In the genomic region with DNA sequence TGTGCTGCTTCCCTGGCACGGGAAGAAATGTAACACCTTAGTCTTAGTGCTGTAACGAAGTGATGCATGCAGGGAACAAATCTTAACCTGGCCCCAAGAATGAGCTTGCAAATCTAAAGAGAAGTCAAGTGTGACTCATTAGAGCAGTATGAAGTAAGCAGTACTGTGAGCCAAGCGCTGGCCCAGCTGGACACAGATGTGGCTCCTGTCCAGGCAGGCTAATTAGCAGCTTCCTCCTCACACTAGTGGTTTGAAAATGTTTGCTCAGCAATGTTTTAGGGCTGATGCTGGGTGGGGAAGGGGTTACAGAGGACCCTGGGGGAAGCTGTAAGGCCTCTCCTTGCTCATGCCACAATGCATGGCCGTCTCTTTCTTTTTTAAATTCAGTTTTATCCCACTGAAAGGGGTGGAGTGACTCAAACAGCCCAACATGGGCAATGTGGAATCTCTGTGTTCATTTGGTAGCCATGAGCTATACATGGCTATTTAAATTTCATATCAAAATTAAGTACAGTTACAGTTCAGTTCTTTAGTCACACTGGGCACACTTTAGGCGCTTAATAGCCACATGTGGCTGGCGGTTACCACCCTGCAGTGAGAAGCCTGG, we compare ENCODE assay signal across 9 cellular contexts. TPM values are rescaled to one million over a fixed set of nuclear protein-coding genes. Genes with fewer than 3 reads are reported as not detected.
DNase-seq lines count a peak whose midpoint lies in the region; ATAC-seq and TF ChIP-seq lines count a peak whose summit lies in the region.
"Had no signal": no experiment of that assay in that cellular context is flagged by ENCODE, and none has a peak within 500 bp of the region (broad histone marks: within the 10 kb centered on the region; RNA-seq: fewer than 3 reads in every experiment).

No MANE protein-coding gene starts in this region.

- no peaks in the 10 kb centered on the region for H3K9me3 ChIP-seq in mammary epithelial cell (replicated peaks; ENCODE audit: insufficient read depth, low read length)

- in situ Hi-C loops in mammary epithelial cell (cut with MboI; ENCODE audit: low sequenced_read_pairs in 2 of 2): loop anchor here in 1 of 2 donors (25.0 kb wide), 1 partner anchor 156 kb away; no protein-coding TSS in a partner anchor

- WGBS in mammary epithelial cell (ENCODE audit: low coverage, missing lambda C conversion rate): 29% methylated on average over 6 of the region's 6 CpGs

- peak overlapping the region; percentile 34 for H3K4me2 ChIP-seq in mammary epithelial cell (ENCODE audit: insufficient read depth, low read depth, low read length)

- peaks cover 15% of the 10 kb centered on the region for H3K4me1 ChIP-seq in mammary epithelial cell (ENCODE audit: insufficient read depth, low read length)

- TF ChIP-seq CTCF in Calu3 (IDR thresholded peaks at IDR 0.05; ENCODE audit: unreplicated experiment): no peak
- TF ChIP-seq CTCF in mammary epithelial cell (conservative IDR thresholded peaks at IDR 0.05 in 1 of 2, IDR thresholded peaks at IDR 0.05 in 1 of 2; ENCODE audit: extremely low read depth in 1 of 2, insufficient read depth in 1 of 2, low read depth in 1 of 2, low read length in 2 of 2): no peak

- H3K36me3 ChIP-seq in mammary epithelial cell (ENCODE audit: insufficient read depth, low read length): no peaks in the 10 kb centered on the region

- H3K4me3 Mint-ChIP-seq in Calu3 (ENCODE audit: low read depth, unreplicated experiment): no peak overlapping the region
- H3K4me3 Mint-ChIP-seq: central memory CD8-positive, alpha-beta T cell had no signal

- H3K79me2 ChIP-seq in mammary epithelial cell (ENCODE audit: insufficient read depth, low read length): no peaks in the 10 kb centered on the region

- no peak for TF ChIP-seq POLR2A in GM18505 (IDR thresholded peaks at IDR 0.05; ENCODE audit: borderline replicate concordance, extremely low read depth, insufficient read depth, insufficient read length)

- BruUV-seq in Calu3 (replicated peaks; lab: Mats Ljungman, UMichigan): no TSS peak
- BruUV-seq in mammary epithelial cell (replicated peaks; lab: Mats Ljungman, UMichigan): no TSS peak

- no peaks in the 10 kb centered on the region for H3K27me3 Mint-ChIP-seq in Calu3 (ENCODE audit: unreplicated experiment)
- H3K27me3 Mint-ChIP-seq: central memory CD8-positive, alpha-beta T cell had no signal

- DNase-seq in Calu3 (peak; percentile 72), NCI-H2196 treated with DMSO at 0.1 percent for 48 hours (lab: John Stamatoyannopoulos, UW; ENCODE audit: unreplicated experiment) (peak; percentile 38), mammary epithelial cell (peak; percentile 83), left kidney (ENCODE audit: low read depth, low spot score) (peak; percentile 77), NCI-H187 treated with DMSO at 0.1 percent for 48 hours (lab: John Stamatoyannopoulos, UW) (no peak)

- peak overlapping the region; percentile 67 for H3K27ac Mint-ChIP-seq in Calu3 (ENCODE audit: unreplicated experiment)

- peaks cover 4% of the 10 kb centered on the region for H3K36me3 Mint-ChIP-seq in Calu3 (ENCODE audit: insufficient read depth, unreplicated experiment)

- peak overlapping the region; percentile 18 for H3K9ac ChIP-seq in mammary epithelial cell (ENCODE audit: insufficient read depth, low read length)

- intact Hi-C loops in Calu3 (cut with micrococcal nuclease; ENCODE audit: unreplicated experiment) (loop anchor here (1.0 to 2.0 kb wide), 2 partner anchors 77 to 163 kb away; a partner anchor contains a TSS), mammary epithelial cell (cut with micrococcal nuclease) (loop anchor here (1.0 to 5.0 kb wide), 9 partner anchors 49 to 1676 kb away; a partner anchor contains a TSS)

- CTCF ChIA-PET in Calu3 (lab: Charles Lee): interaction anchor here (0.5 to 2.0 kb wide), 12 partner anchors 11 to 696 kb away, joined by 3 to 37 read pairs (median 4); a partner anchor contains a TSS
- CTCF ChIA-PET in mammary epithelial cell (lab: Charles Lee; ENCODE audit: low non-redundant PET): interaction anchor here (0.6 to 1.1 kb wide), 5 partner anchors 22 to 555 kb away, joined by 4 to 22 read pairs (median 7); no protein-coding TSS in a partner anchor

- peaks cover 32% of the 10 kb centered on the region for H3K4me1 Mint-ChIP-seq in Calu3 (ENCODE audit: low read depth, unreplicated experiment)
- H3K4me1 Mint-ChIP-seq: central memory CD8-positive, alpha-beta T cell had no signal

- H4K20me1 ChIP-seq in mammary epithelial cell (ENCODE audit: insufficient read depth, low read length): no peaks in the 10 kb centered on the region

- H3K27me3 ChIP-seq in mammary epithelial cell (ENCODE audit: insufficient read depth, low read length): no peaks in the 10 kb centered on the region

- dilution Hi-C loops in mammary epithelial cell (cut with HindIII; ENCODE audit: low sequenced_read_pairs): no loop called here

- peak overlapping the region; percentile 64 for H3K27ac ChIP-seq in mammary epithelial cell (ENCODE audit: insufficient read depth, low read depth, low read length)

- H3K4me3 ChIP-seq in mammary epithelial cell (replicated peaks in 1 of 3; ENCODE audit: insufficient read depth in 1 of 3, low read depth in 2 of 3, low read length in 3 of 3): no peak overlapping the region

- H3K9me3 Mint-ChIP-seq in Calu3 (ENCODE audit: low read depth, unreplicated experiment): no peaks in the 10 kb centered on the region
- H3K9me3 Mint-ChIP-seq: central memory CD8-positive, alpha-beta T cell had no signal

- ATAC-seq in GM18505 (IDR thresholded peaks at IDR 0.05; ENCODE audit: unreplicated experiment) (no peak), GM19023 (IDR thresholded peaks at IDR 0.05; ENCODE audit: unreplicated experiment) (no peak), GM18861 (IDR thresholded peaks at IDR 0.05; ENCODE audit: unreplicated experiment) (no peak)

- peak overlapping the region; percentile 30 for H2AFZ ChIP-seq in mammary epithelial cell (ENCODE audit: low read depth, low read length)

RNA-seq across cellular contexts. Expression of a gene that starts 48.9 kb away (rescaled TPM):
- total RNA-seq in Calu3 (2022): 2.6 and 4.0 TPM in 2 replicates
- 1 to 10 TPM; 1.0 to 5.0 TPM for total RNA-seq in mammary epithelial cell
- 3.2 TPM for polyA plus RNA-seq in mammary epithelial cell
- polyA minus RNA-seq in mammary epithelial cell: 5.1 TPM
